ENCODE assay signal across 18 cellular contexts in the genomic region with DNA sequence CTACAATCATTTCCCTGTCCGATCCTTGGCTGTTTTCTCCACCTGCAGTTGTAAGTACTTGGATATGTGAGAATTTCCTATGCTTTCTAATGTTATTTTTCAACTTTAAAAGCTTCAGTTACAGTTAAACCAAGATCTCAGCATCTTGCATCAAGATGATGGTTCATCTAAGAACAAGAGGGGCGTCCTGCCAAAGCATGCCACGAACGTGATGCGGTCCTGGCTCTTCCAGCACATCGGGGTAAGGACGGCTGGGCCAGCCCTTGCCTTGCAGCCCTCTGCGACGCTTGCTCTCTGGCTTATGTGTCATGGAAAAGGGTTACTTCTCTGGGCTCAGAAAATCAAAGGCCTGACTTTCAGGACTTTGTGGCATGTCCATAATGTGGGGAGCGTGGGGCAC. TPM values are rescaled to one million over a fixed set of nuclear protein-coding genes. Genes with fewer than 3 reads are reported as not detected.
DNase-seq lines count a peak whose midpoint lies in the region; TF ChIP-seq lines count a peak whose summit lies in the region.
"Had no signal": no experiment of that assay in that cellular context is flagged by ENCODE, and none has a peak within 500 bp of the region (broad histone marks: within the 10 kb centered on the region; RNA-seq: fewer than 3 reads in every experiment).

No MANE protein-coding gene starts in this region.

- peaks cover 3 to 4% of the 10 kb centered on the region in 2 experiments for H3K4me1 Mint-ChIP-seq in H9

- no peak overlapping the region for H3K4me3 Mint-ChIP-seq in H9
- H3K4me3 Mint-ChIP-seq: CD8-positive, alpha-beta T cell had no signal

- no peaks in the 10 kb centered on the region for H3K79me1 ChIP-seq in H9 (ENCODE audit: insufficient read depth, low read depth, low read length, poor library complexity, severe bottlenecking)

- no peak overlapping the region for H4K8ac ChIP-seq in H9 (replicated peaks; ENCODE audit: insufficient read length, low read depth, low read length)

- H3K36me3 Mint-ChIP-seq in H9 (ENCODE audit: insufficient read depth in 1 of 3, low read depth in 3 of 3): peaks cover 13 to 85% (median 58%) of the 10 kb centered on the region in 3 experiments; a peak in 6 of 7 replicates

- H3K9ac ChIP-seq in BLaER1: peak overlapping the region; percentile 58; the same call in 1 of the 2 replicates
- H3K9ac ChIP-seq in H9 (ENCODE audit: extremely low read depth, insufficient read length, low read length): no peak overlapping the region

- no peak overlapping the region for H4K5ac ChIP-seq in H9 (ENCODE audit: insufficient read length, low read depth, low read length)

- TF ChIP-seq CTCF in H9 (conservative IDR thresholded peaks at IDR 0.05): no peak
- no peak for TF ChIP-seq CTCF in foreskin fibroblast (IDR thresholded peaks at IDR 0.05; ENCODE audit: low read depth, low read length)
- no peak for TF ChIP-seq CTCF in thyroid gland (IDR thresholded peaks at IDR 0.05)
- no peak for TF ChIP-seq CTCF in tibial artery (IDR thresholded peaks at IDR 0.05)

- no peak overlapping the region for H2AFZ ChIP-seq in H9 (ENCODE audit: low read length)

- peak overlapping the region; percentile 69 for H3K4me2 ChIP-seq in BLaER1
- no peak overlapping the region for H3K4me2 ChIP-seq in H9 (ENCODE audit: insufficient read depth, insufficient read length, low read length)
- H3K4me2 ChIP-seq: A549 had no signal

- H3K23ac ChIP-seq in H9 (ENCODE audit: insufficient read length, low read depth, low read length): no peak overlapping the region

- no peak overlapping the region for H3K18ac ChIP-seq in H9 (ENCODE audit: insufficient read length, low read depth, low read length)

- H2BK12ac ChIP-seq in H9 (ENCODE audit: insufficient read length, low read depth, low read length): no peak overlapping the region

- no peak overlapping the region for H2BK20ac ChIP-seq in H9 (ENCODE audit: low read depth, low read length, poor library complexity, severe bottlenecking)

- no peak overlapping the region for H2BK120ac ChIP-seq in H9 (ENCODE audit: low read depth, low read length, poor library complexity, severe bottlenecking)

- H4K91ac ChIP-seq in H9 (ENCODE audit: insufficient read length, low read depth, low read length): no peak overlapping the region

- peak overlapping the region; percentile 38 to 58 (median 41); a peak in 5 of 7 replicates for H3K27ac Mint-ChIP-seq in H9
- H3K27ac Mint-ChIP-seq: CD8-positive, alpha-beta T cell; IgD-negative memory B cell had no signal

- H3K9me3 Mint-ChIP-seq in H9: no peaks in the 10 kb centered on the region
- H3K9me3 Mint-ChIP-seq: CD8-positive, alpha-beta T cell; IgD-negative memory B cell had no signal

- no peak overlapping the region for H2AK5ac ChIP-seq in H9 (ENCODE audit: insufficient read length, low read length)

- H3K23me2 ChIP-seq in H9 (ENCODE audit: insufficient read length, low read depth, low read length, poor library complexity, severe bottlenecking): no peaks in the 10 kb centered on the region

- H3K36me3 ChIP-seq in BLaER1: peaks cover 54% of the 10 kb centered on the region
- H3K36me3 ChIP-seq in thyroid gland: no peaks in the 10 kb centered on the region
- peaks cover 33 to 85% (median 69%) of the 10 kb centered on the region in 3 donors for H3K36me3 ChIP-seq in tibial artery

- intact Hi-C loops in thyroid gland (cut with DNase I): no loop called here
- intact Hi-C loops in tibial artery (cut with DNase I; ENCODE audit: low total_unique reads): no loop called here

- H4K20me1 ChIP-seq in BLaER1 (peaks cover 35% of the 10 kb centered on the region), H9 (ENCODE audit: control insufficient read depth, insufficient read depth, insufficient read length) (no peaks in the 10 kb centered on the region)

- H2BK5ac ChIP-seq in H9 (ENCODE audit: insufficient read length, low read length): no peak overlapping the region

- H3K4me1 ChIP-seq in BLaER1: peaks cover 81% of the 10 kb centered on the region
- no peaks in the 10 kb centered on the region; the same call in 1 of the 2 replicates for H3K4me1 ChIP-seq in H9 (ENCODE audit: insufficient read depth, low read length)
- H3K4me1 ChIP-seq in thyroid gland: peaks cover 58 to 91% of the 10 kb centered on the region in 2 donors
- no peaks in the 10 kb centered on the region for H3K4me1 ChIP-seq in tibial artery
- H3K4me1 ChIP-seq: A549, SJCRH30 had no signal

- no peak overlapping the region for H3T11ph ChIP-seq in H9 (ENCODE audit: low read length)

- peak overlapping the region; percentile 52; the same call in 1 of the 2 replicates for H3K27ac ChIP-seq in BLaER1
- H3K27ac ChIP-seq in H9 (ENCODE audit: insufficient read length, low read depth, low read length): no peak overlapping the region
- peak overlapping the region; percentile 44 to 93 (median 87) for H3K27ac ChIP-seq in thyroid gland
- H3K27ac ChIP-seq in tibial artery: no peak overlapping the region
- H3K27ac ChIP-seq: A549, SJCRH30 had no signal

- no peak for TF ChIP-seq POLR2A in thyroid gland (IDR thresholded peaks at IDR 0.05)

- no peaks in the 10 kb centered on the region for H3K9me3 ChIP-seq in BLaER1
- no peaks in the 10 kb centered on the region for H3K9me3 ChIP-seq in H9 (ENCODE audit: control insufficient read depth, low read depth, low read length)
- H3K9me3 ChIP-seq in thyroid gland: no peaks in the 10 kb centered on the region
- no peaks in the 10 kb centered on the region for H3K9me3 ChIP-seq in tibial artery
- H3K9me3 ChIP-seq: A549, SJCRH30 had no signal

- no peak for DNase-seq in H9
- peak; percentile 66 to 88 for DNase-seq in foreskin fibroblast
- peak in 1 of 2 donors; percentile 42 for DNase-seq in thyroid gland
- no peak for DNase-seq in tibial artery
- DNase-seq in HuH-7 (ENCODE audit: low spot score): no peak
- no peak for DNase-seq in cerebellar nuclear complex (lab: John Stamatoyannopoulos, UW)
- DNase-seq: CD8-positive, alpha-beta T cell; DND-41; MV-4-11; NCI-H1105 treated with DMSO at 0.1 percent for 48 hours; NCI-H2029 treated with DMSO at 0.1 percent for 48 hours; NCI-H226; NCI-H510A treated with DMSO at 0.1 percent for 48 hours; NCI-H748 treated with DMSO at 0.1 percent for 48 hours; SJCRH30 had no signal

- no peak overlapping the region for H3K56ac ChIP-seq in H9 (ENCODE audit: insufficient read length, low read depth, low read length)

- no CpG with 5 or more reads among the region's 10 CpGs for WGBS in H9 (ENCODE audit: extremely low coverage, insufficient read length, low lambda C conversion rate)
- 59 to 71% methylated on average over 10 of the region's 10 CpGs for WGBS in thyroid gland, 2 donors

- H3K27me3 Mint-ChIP-seq in H9 (ENCODE audit: low read depth): no peaks in the 10 kb centered on the region
- H3K27me3 Mint-ChIP-seq: IgD-negative memory B cell had no signal

- no peak overlapping the region for H3K4me3 ChIP-seq in BLaER1
- H3K4me3 ChIP-seq in foreskin fibroblast (ENCODE audit: low read depth in 1 of 2, low read length in 2 of 2): no peak overlapping the region
- no peak overlapping the region for H3K4me3 ChIP-seq in thyroid gland (replicated peaks in 1 of 3)
- no peak overlapping the region for H3K4me3 ChIP-seq in tibial artery
- H3K4me3 ChIP-seq: A549, SJCRH30 had no signal

- H3K14ac ChIP-seq in H9 (ENCODE audit: insufficient read depth, low read length): no peak overlapping the region

- H3K4ac ChIP-seq in H9 (ENCODE audit: low read depth, low read length): no peak overlapping the region

- H3K27me3 ChIP-seq in BLaER1: no peaks in the 10 kb centered on the region
- H3K27me3 ChIP-seq in H9 (ENCODE audit: insufficient read depth, low read length): no peaks in the 10 kb centered on the region
- H3K27me3 ChIP-seq in thyroid gland: no peaks in the 10 kb centered on the region
- H3K27me3 ChIP-seq in tibial artery: no peaks in the 10 kb centered on the region
- H3K27me3 ChIP-seq: SJCRH30 had no signal

- no peaks in the 10 kb centered on the region for H3K79me2 ChIP-seq in H9 (ENCODE audit: insufficient read depth, low read length)

- H2BK15ac ChIP-seq in H9 (ENCODE audit: low read depth, low read length): no peak overlapping the region

RNA-seq across cellular contexts. Expression of gene PKNOX1, which starts 46.8 kb away (rescaled TPM):
- total RNA-seq in H9 (2021) (38.1 and 43.4 TPM in 2 replicates), thyroid gland (10 to 100 TPM; 21.3 to 36.2 (median 24.0) TPM)

RNA-seq across cellular contexts. Expression of gene CBS, which starts 54.4 kb away (rescaled TPM):
- total RNA-seq in H9 (2021): 319 and 350 TPM in 2 replicates
- total RNA-seq in thyroid gland: 100 to 1,000 TPM in 1 of 4 donors, 10 to 100 TPM in 3; 32.8 to 212 (median 51.3) TPM
- total RNA-seq: CD8-positive, alpha-beta T cell had no signal

Comparison
In these comparisons a context has a peak if more than half of its experiments do, and no peak if none do; other contexts are left out.
1. H3K27ac ChIP-seq: peak in BLaER1 (single experiment) and thyroid gland (3 of 3); none in H9 (single experiment) and tibial artery (0 of 2).
2. DNase-seq: peak in foreskin fibroblast (2 of 2); none in H9 (single experiment), tibial artery (0 of 2), HuH-7 (single experiment) and cerebellar nuclear complex (0 of 2).